ENCODE assay signal across 10 cellular contexts in genomic region chr10:118343115-118343514, GRCh38. TPM values are rescaled to one million over a fixed set of nuclear protein-coding genes. Genes with fewer than 3 reads are reported as not detected.
DNase-seq lines count a peak whose midpoint lies in the region; ATAC-seq lines count a peak whose summit lies in the region.
"Had no signal": no experiment of that assay in that cellular context is flagged by ENCODE, and none has a peak within 500 bp of the region (broad histone marks: within the 10 kb centered on the region; RNA-seq: fewer than 3 reads in every experiment).

No MANE protein-coding gene starts in this region.

- no peaks in the 10 kb centered on the region for H3K9me3 Mint-ChIP-seq in activated T-helper 1 cell treated with anti-CD3 and anti-CD28 coated beads, Interleukin-12 subunit alpha, Interleukin-12 subunit beta, Interleukin-2, Interleukin-4 antibody, amounts not matched to agents 30 ng/mL and 10 ng/mL and 1 ng/mL, durations not matched to agents 14 hours and 24 hours and 36 hours
- H3K9me3 Mint-ChIP-seq: dendritic cell treated with granulocyte-macrophage colony-stimulating factor and Interleukin-4, amounts not matched to agents 40 ng/mL and 50 ng/mL, for 4 days had no signal

- H3K4me3 Mint-ChIP-seq in activated T-helper 1 cell treated with anti-CD3 and anti-CD28 coated beads, Interleukin-12 subunit alpha, Interleukin-12 subunit beta, Interleukin-2, Interleukin-4 antibody, amounts not matched to agents 30 ng/mL and 10 ng/mL and 1 ng/mL, durations not matched to agents 14 hours and 24 hours and 36 hours, result peak overlapping the region; percentile 92

- no peak for ATAC-seq in GM21619 (IDR thresholded peaks at IDR 0.05; ENCODE audit: unreplicated experiment)

- peak; percentile 13 for DNase-seq in AG08396 (ENCODE audit: low spot score)
- peak; percentile 9 for DNase-seq in GM03348 (ENCODE audit: low spot score)
- no peak for DNase-seq in activated T-helper 1 cell treated with anti-CD3 and anti-CD28 coated beads, Interleukin-12 subunit alpha, Interleukin-12 subunit beta, Interleukin-2, Interleukin-4 antibody, amounts not matched to agents 30 ng/mL and 10 ng/mL and 1 ng/mL, durations not matched to agents 14 hours and 24 hours and 36 hours (ENCODE audit: low spot score)
- DNase-seq in kidney tubule cell (ENCODE audit: low spot score), result peak; percentile 47
- no peak for DNase-seq in G401 (ENCODE audit: low spot score)
- DNase-seq in hypothalamus (lab: John Stamatoyannopoulos, UW), result no peak
- DNase-seq in foreskin melanocyte, result no peak
- DNase-seq: activated CD8-positive, alpha-beta memory T cell treated with anti-CD3 and anti-CD28 coated beads, Interleukin-2, amount 50 U/mL, for 4 hours had no signal

- peaks cover 6% of the 10 kb centered on the region for H3K36me3 Mint-ChIP-seq in activated T-helper 1 cell treated with anti-CD3 and anti-CD28 coated beads, Interleukin-12 subunit alpha, Interleukin-12 subunit beta, Interleukin-2, Interleukin-4 antibody, amounts not matched to agents 30 ng/mL and 10 ng/mL and 1 ng/mL, durations not matched to agents 14 hours and 24 hours and 36 hours (ENCODE audit: low read depth)

- intact Hi-C loops in activated T-helper 1 cell treated with anti-CD3 and anti-CD28 coated beads, Interleukin-12 subunit alpha, Interleukin-12 subunit beta, Interleukin-2, Interleukin-4 antibody, amounts not matched to agents 30 ng/mL and 10 ng/mL and 1 ng/mL, durations not matched to agents 14 hours and 24 hours and 36 hours (cut with micrococcal nuclease), result loop anchor here (2.0 kb wide), 2 partner anchors 968 to 1530 kb away; partner anchors contain the start of genes MCMBP and PDZD8

- H3K27me3 Mint-ChIP-seq in activated T-helper 1 cell treated with anti-CD3 and anti-CD28 coated beads, Interleukin-12 subunit alpha, Interleukin-12 subunit beta, Interleukin-2, Interleukin-4 antibody, amounts not matched to agents 30 ng/mL and 10 ng/mL and 1 ng/mL, durations not matched to agents 14 hours and 24 hours and 36 hours (ENCODE audit: insufficient read depth), result peaks cover 6% of the 10 kb centered on the region

- in situ Hi-C loops in G401 (cut with HindIII; ENCODE audit: low sequenced_read_pairs), result no loop called here

- no peak overlapping the region for H3K27ac Mint-ChIP-seq in activated T-helper 1 cell treated with anti-CD3 and anti-CD28 coated beads, Interleukin-12 subunit alpha, Interleukin-12 subunit beta, Interleukin-2, Interleukin-4 antibody, amounts not matched to agents 30 ng/mL and 10 ng/mL and 1 ng/mL, durations not matched to agents 14 hours and 24 hours and 36 hours

- H3K4me1 Mint-ChIP-seq in activated T-helper 1 cell treated with anti-CD3 and anti-CD28 coated beads, Interleukin-12 subunit alpha, Interleukin-12 subunit beta, Interleukin-2, Interleukin-4 antibody, amounts not matched to agents 30 ng/mL and 10 ng/mL and 1 ng/mL, durations not matched to agents 14 hours and 24 hours and 36 hours (ENCODE audit: low read depth), result peaks cover 32% of the 10 kb centered on the region

RNA-seq across cellular contexts. Expression of gene FAM204A, which starts 1.0 kb away (rescaled TPM):
- 61.8 and 63.3 TPM in 2 replicates for total RNA-seq in activated T-helper 1 cell treated with anti-CD3 and anti-CD28 coated beads, Interleukin-12 subunit alpha, Interleukin-12 subunit beta, Interleukin-2, Interleukin-4 antibody, amounts not matched to agents 30 ng/mL and 10 ng/mL and 1 ng/mL, durations not matched to agents 14 hours and 24 hours and 36 hours
- 74.5 and 117 TPM in 2 replicates for total RNA-seq in G401 (2014; rRNA removed; shearing (Covaris generic))

Comparison
In these comparisons a context has a peak if more than half of its experiments do, and no peak if none do; other contexts are left out.
1. DNase-seq: peak in AG08396 (single experiment), GM03348 (single experiment) and kidney tubule cell (single experiment); none in activated T-helper 1 cell treated with anti-CD3 and anti-CD28 coated beads, Interleukin-12 subunit alpha, Interleukin-12 subunit beta, Interleukin-2, Interleukin-4 antibody, amounts not matched to agents 30 ng/mL and 10 ng/mL and 1 ng/mL, durations not matched to agents 14 hours and 24 hours and 36 hours (single experiment), G401 (single experiment), hypothalamus (0 of 51) and foreskin melanocyte (single experiment).